1 cellular context compared by ENCODE assay signal in the genomic region with DNA sequence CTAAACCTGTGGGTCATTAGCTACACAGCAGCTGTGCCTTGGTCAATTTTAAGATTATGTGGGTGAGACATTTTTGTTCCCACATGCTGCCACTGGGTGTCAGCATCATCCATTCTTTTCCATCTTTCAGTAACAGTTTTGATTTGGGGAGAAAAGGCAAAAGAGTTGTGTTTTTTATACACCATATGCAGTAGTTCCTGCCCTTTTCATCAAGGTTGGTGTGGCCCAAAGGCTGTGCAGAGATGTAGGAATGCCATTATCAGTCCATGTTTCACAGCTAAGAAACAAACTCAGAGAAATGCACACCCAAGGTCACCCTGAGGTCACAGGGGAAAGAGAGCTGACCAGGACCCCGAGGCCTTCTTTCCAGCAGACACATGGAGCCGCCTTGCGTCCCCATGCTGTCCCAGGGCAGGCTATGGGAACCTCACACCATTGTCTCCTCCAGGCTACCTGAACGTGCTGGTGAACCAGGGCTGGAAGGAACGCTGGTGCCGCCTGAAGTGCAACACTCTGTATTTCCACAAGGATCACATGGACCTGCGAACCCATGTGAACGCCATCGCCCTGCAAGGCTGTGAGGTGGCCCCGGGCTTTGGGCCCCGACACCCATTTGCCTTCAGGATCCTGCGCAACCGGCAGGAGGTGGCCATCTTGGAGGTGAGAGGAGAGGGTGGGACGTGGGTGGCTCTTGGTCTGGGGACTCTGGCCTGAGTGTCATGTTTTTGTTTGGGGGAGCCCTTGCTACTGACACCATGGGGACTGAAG.
TF ChIP-seq lines count a peak whose summit lies in the region.

No MANE protein-coding gene starts in this region.

TF ChIP-seq in HepG2, 621 proteins besides CTCF, POLR2A, EP300 and RAD21 (continues in another document):
- no peak for TF ChIP-seq RARG (CRISPR knock-in tag; IDR thresholded peaks at IDR 0.05; ENCODE audit: low read depth)
- TF ChIP-seq RXRA (CRISPR knock-in tag; IDR thresholded peaks at IDR 0.05) = no peak
- TF ChIP-seq, protein P1, sequence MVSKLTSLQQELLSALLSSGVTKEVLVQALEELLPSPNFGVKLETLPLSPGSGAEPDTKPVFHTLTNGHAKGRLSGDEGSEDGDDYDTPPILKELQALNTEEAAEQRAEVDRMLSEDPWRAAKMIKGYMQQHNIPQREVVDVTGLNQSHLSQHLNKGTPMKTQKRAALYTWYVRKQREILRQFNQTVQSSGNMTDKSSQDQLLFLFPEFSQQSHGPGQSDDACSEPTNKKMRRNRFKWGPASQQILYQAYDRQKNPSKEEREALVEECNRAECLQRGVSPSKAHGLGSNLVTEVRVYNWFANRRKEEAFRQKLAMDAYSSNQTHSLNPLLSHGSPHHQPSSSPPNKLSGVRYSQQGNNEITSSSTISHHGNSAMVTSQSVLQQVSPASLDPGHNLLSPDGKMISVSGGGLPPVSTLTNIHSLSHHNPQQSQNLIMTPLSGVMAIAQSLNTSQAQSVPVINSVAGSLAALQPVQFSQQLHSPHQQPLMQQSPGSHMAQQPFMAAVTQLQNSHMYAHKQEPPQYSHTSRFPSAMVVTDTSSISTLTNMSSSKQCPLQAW (CRISPR knock-in tag; IDR thresholded peaks at IDR 0.05) = no peak
- TF ChIP-seq NCOA2 (CRISPR knock-in tag; IDR thresholded peaks at IDR 0.05) = no peak
- no peak; the same call in 1 of the 2 replicates for TF ChIP-seq NR2F6 (IDR thresholded peaks at IDR 0.05)
- TF ChIP-seq NR2F6 (CRISPR knock-in tag; IDR thresholded peaks at IDR 0.05) = peak; percentile 10; the same call in 1 of the 2 replicates
- no peak for TF ChIP-seq NFIC (IDR thresholded peaks at IDR 0.05; ENCODE audit: low read length)
- peak; percentile 40; the same call in 1 of the 2 replicates for TF ChIP-seq MIER2 (CRISPR knock-in tag; IDR thresholded peaks at IDR 0.05)
- no peak for TF ChIP-seq NR2C2 (CRISPR knock-in tag; IDR thresholded peaks at IDR 0.05; ENCODE audit: borderline replicate concordance)
- TF ChIP-seq CREM (IDR thresholded peaks at IDR 0.05) = no peak
- no peak for TF ChIP-seq CREM (CRISPR knock-in tag; IDR thresholded peaks at IDR 0.05)
- TF ChIP-seq ZNF605 (CRISPR knock-in tag; IDR thresholded peaks at IDR 0.05) = 0 out of 2 replicates have a peak, but pooled peaks have one; percentile 34
- no peak for TF ChIP-seq ZNF747 (CRISPR knock-in tag; IDR thresholded peaks at IDR 0.05; ENCODE audit: borderline replicate concordance)
- no peak for TF ChIP-seq FOXK2 (IDR thresholded peaks at IDR 0.05)
- TF ChIP-seq HDAC6 (IDR thresholded peaks at IDR 0.05; ENCODE audit: low read depth, low read length) = no peak
- TF ChIP-seq STAG1 (CRISPR knock-in tag; IDR thresholded peaks at IDR 0.05) = peak; percentile 87
- no peak for TF ChIP-seq DPF2 (CRISPR knock-in tag; IDR thresholded peaks at IDR 0.05; ENCODE audit: borderline replicate concordance, low read depth)
- TF ChIP-seq RARA (CRISPR knock-in tag; IDR thresholded peaks at IDR 0.05) = peak; percentile 21; the same call in 1 of the 2 replicates
- TF ChIP-seq NAIF1 (CRISPR knock-in tag; IDR thresholded peaks at IDR 0.05; ENCODE audit: borderline replicate concordance) = no peak
- no peak for TF ChIP-seq HMGA1 (CRISPR knock-in tag; conservative IDR thresholded peaks at IDR 0.05)
- TF ChIP-seq, protein P2, sequence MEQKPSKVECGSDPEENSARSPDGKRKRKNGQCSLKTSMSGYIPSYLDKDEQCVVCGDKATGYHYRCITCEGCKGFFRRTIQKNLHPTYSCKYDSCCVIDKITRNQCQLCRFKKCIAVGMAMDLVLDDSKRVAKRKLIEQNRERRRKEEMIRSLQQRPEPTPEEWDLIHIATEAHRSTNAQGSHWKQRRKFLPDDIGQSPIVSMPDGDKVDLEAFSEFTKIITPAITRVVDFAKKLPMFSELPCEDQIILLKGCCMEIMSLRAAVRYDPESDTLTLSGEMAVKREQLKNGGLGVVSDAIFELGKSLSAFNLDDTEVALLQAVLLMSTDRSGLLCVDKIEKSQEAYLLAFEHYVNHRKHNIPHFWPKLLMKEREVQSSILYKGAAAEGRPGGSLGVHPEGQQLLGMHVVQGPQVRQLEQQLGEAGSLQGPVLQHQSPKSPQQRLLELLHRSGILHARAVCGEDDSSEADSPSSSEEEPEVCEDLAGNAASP (CRISPR knock-in tag; IDR thresholded peaks at IDR 0.05; ENCODE audit: borderline replicate concordance) = peak; percentile 18; the same call in 1 of the 2 replicates
- TF ChIP-seq SMC3 (IDR thresholded peaks at IDR 0.05; ENCODE audit: low read length) = peak; percentile 84
- no peak for TF ChIP-seq KLF13 (CRISPR knock-in tag; IDR thresholded peaks at IDR 0.05)
- TF ChIP-seq ZSCAN31 (CRISPR knock-in tag; IDR thresholded peaks at IDR 0.05; ENCODE audit: low read depth) = no peak
- TF ChIP-seq ARID5B (CRISPR knock-in tag; IDR thresholded peaks at IDR 0.05) = 0 out of 2 replicates have a peak, but pooled peaks have one; percentile 25
- TF ChIP-seq KLF16 (CRISPR knock-in tag; IDR thresholded peaks at IDR 0.05) = peak in 1 of 2 experiments; percentile 52; a peak in 1 of 4 replicates
- TF ChIP-seq MYC (CRISPR knock-in tag; IDR thresholded peaks at IDR 0.05; ENCODE audit: borderline replicate concordance) = 0 out of 2 replicates have a peak, but pooled peaks have one; percentile 18
- TF ChIP-seq MIXL1 (CRISPR knock-in tag; IDR thresholded peaks at IDR 0.05) = 0 out of 2 replicates have a peak, but pooled peaks have one; percentile 18
- TF ChIP-seq ZNF775 (CRISPR knock-in tag; IDR thresholded peaks at IDR 0.05; ENCODE audit: borderline replicate concordance) = no peak
- peak; percentile 60 for TF ChIP-seq ZNF687 (CRISPR knock-in tag; IDR thresholded peaks at IDR 0.05)
- TF ChIP-seq ZKSCAN8 (CRISPR knock-in tag; IDR thresholded peaks at IDR 0.05; ENCODE audit: borderline replicate concordance) = 0 out of 2 replicates have a peak, but pooled peaks have one; percentile 23
- TF ChIP-seq, protein P3, sequence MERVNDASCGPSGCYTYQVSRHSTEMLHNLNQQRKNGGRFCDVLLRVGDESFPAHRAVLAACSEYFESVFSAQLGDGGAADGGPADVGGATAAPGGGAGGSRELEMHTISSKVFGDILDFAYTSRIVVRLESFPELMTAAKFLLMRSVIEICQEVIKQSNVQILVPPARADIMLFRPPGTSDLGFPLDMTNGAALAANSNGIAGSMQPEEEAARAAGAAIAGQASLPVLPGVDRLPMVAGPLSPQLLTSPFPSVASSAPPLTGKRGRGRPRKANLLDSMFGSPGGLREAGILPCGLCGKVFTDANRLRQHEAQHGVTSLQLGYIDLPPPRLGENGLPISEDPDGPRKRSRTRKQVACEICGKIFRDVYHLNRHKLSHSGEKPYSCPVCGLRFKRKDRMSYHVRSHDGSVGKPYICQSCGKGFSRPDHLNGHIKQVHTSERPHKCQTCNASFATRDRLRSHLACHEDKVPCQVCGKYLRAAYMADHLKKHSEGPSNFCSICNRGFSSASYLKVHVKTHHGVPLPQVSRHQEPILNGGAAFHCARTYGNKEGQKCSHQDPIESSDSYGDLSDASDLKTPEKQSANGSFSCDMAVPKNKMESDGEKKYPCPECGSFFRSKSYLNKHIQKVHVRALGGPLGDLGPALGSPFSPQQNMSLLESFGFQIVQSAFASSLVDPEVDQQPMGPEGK (CRISPR knock-in tag; IDR thresholded peaks at IDR 0.05) = no peak
- no peak for TF ChIP-seq HMGXB3 (CRISPR knock-in tag; IDR thresholded peaks at IDR 0.05; ENCODE audit: borderline replicate concordance)
- TF ChIP-seq MAZ (IDR thresholded peaks at IDR 0.05; ENCODE audit: borderline replicate concordance, low read depth, low read length) = no peak
- TF ChIP-seq MAZ (CRISPR knock-in tag; IDR thresholded peaks at IDR 0.05; ENCODE audit: low read depth) = no peak
- TF ChIP-seq MLX (CRISPR knock-in tag; IDR thresholded peaks at IDR 0.05) = no peak
- no peak for TF ChIP-seq SKI (IDR thresholded peaks at IDR 0.05; ENCODE audit: partially characterized antibody)
- 0 out of 2 replicates have a peak, but pooled peaks have one; percentile 37 for TF ChIP-seq SMAD3 (CRISPR knock-in tag; IDR thresholded peaks at IDR 0.05)
- peak; percentile 34; the same call in 1 of the 2 replicates for TF ChIP-seq RXRB (CRISPR knock-in tag; IDR thresholded peaks at IDR 0.05; ENCODE audit: borderline replicate concordance)
- TF ChIP-seq TCF7 (IDR thresholded peaks at IDR 0.05; ENCODE audit: low read depth) = no peak
- TF ChIP-seq KAT8 (CRISPR knock-in tag; IDR thresholded peaks at IDR 0.05) = 0 out of 2 replicates have a peak, but pooled peaks have one; percentile 22
- TF ChIP-seq MXD4 (CRISPR knock-in tag; IDR thresholded peaks at IDR 0.05) = no peak
- 0 out of 2 replicates have a peak, but pooled peaks have one; percentile 32 for TF ChIP-seq ZNF891 (CRISPR knock-in tag; IDR thresholded peaks at IDR 0.05)
